In genomic region chr2:127072380-127072779, GRCh38 we compare ENCODE assay signal across 13 cellular contexts. TPM values are rescaled to one million over a fixed set of nuclear protein-coding genes. Genes with fewer than 3 reads are reported as not detected.
DNase-seq lines count a peak whose midpoint lies in the region; ATAC-seq and TF ChIP-seq lines count a peak whose summit lies in the region.
"Had no signal": no experiment of that assay in that cellular context is flagged by ENCODE, and none has a peak within 500 bp of the region (broad histone marks: within the 10 kb centered on the region; RNA-seq: fewer than 3 reads in every experiment).

No MANE protein-coding gene starts in this region.

- H3K4me3 Mint-ChIP-seq in activated CD8-positive, alpha-beta T cell treated with anti-CD3 and anti-CD28 coated beads for 36 hours = no peak overlapping the region
- no peak overlapping the region for H3K4me3 Mint-ChIP-seq in activated CD8-positive, alpha-beta T cell treated with anti-CD3 and anti-CD28 coated beads, Interleukin-2, amount 10 ng/mL, durations not matched to agents 7 days and 5 days

- no peaks in the 10 kb centered on the region for H3K27me3 Mint-ChIP-seq in activated CD8-positive, alpha-beta T cell treated with anti-CD3 and anti-CD28 coated beads for 36 hours
- H3K27me3 Mint-ChIP-seq in activated CD8-positive, alpha-beta T cell treated with anti-CD3 and anti-CD28 coated beads, Interleukin-2, amount 10 ng/mL, durations not matched to agents 7 days and 5 days (ENCODE audit: low read depth) = no peaks in the 10 kb centered on the region

- peak overlapping the region; percentile 52 for H3K27ac Mint-ChIP-seq in activated CD8-positive, alpha-beta T cell treated with anti-CD3 and anti-CD28 coated beads for 36 hours
- no peak overlapping the region for H3K27ac Mint-ChIP-seq in activated CD8-positive, alpha-beta T cell treated with anti-CD3 and anti-CD28 coated beads, Interleukin-2, amount 10 ng/mL, durations not matched to agents 7 days and 5 days

- peaks cover 20% of the 10 kb centered on the region for H3K36me3 Mint-ChIP-seq in activated CD8-positive, alpha-beta T cell treated with anti-CD3 and anti-CD28 coated beads for 36 hours (ENCODE audit: low read depth)
- H3K36me3 Mint-ChIP-seq in activated CD8-positive, alpha-beta T cell treated with anti-CD3 and anti-CD28 coated beads, Interleukin-2, amount 10 ng/mL, durations not matched to agents 7 days and 5 days (ENCODE audit: low read depth) = peaks cover 43% of the 10 kb centered on the region

- POLR2A ChIA-PET in activated CD8-positive, alpha-beta T cell treated with anti-CD3 and anti-CD28 coated beads for 36 hours (lab: Charles Lee) = interaction anchor here (6.4 kb wide), 1 partner anchor 7 kb away, joined by 55 read pairs; no protein-coding TSS in a partner anchor
- POLR2A ChIA-PET in activated CD8-positive, alpha-beta T cell treated with anti-CD3 and anti-CD28 coated beads, Interleukin-2, amount 10 ng/mL, durations not matched to agents 7 days and 5 days (lab: Charles Lee) = interaction anchor here (2.1 kb wide), 1 partner anchor 8 kb away, joined by 9 read pairs; no protein-coding TSS in a partner anchor

- H3K9me3 Mint-ChIP-seq in activated CD8-positive, alpha-beta T cell treated with anti-CD3 and anti-CD28 coated beads for 36 hours = no peaks in the 10 kb centered on the region
- no peaks in the 10 kb centered on the region for H3K9me3 Mint-ChIP-seq in activated CD8-positive, alpha-beta T cell treated with anti-CD3 and anti-CD28 coated beads, Interleukin-2, amount 10 ng/mL, durations not matched to agents 7 days and 5 days (ENCODE audit: insufficient read depth)

- H3K4me3 ChIP-seq in astrocyte of the spinal cord (ENCODE audit: low read depth, low read length) = no peak overlapping the region
- H3K4me3 ChIP-seq: PC-9 had no signal

- no peak for ATAC-seq in activated CD8-positive, alpha-beta T cell treated with anti-CD3 and anti-CD28 coated beads for 36 hours
- no peak for ATAC-seq in activated CD8-positive, alpha-beta T cell treated with anti-CD3 and anti-CD28 coated beads, Interleukin-2, amount 10 ng/mL, durations not matched to agents 7 days and 5 days
- no peak for ATAC-seq in GM18520 (IDR thresholded peaks at IDR 0.05; ENCODE audit: unreplicated experiment)

- CTCF ChIA-PET in activated CD8-positive, alpha-beta T cell treated with anti-CD3 and anti-CD28 coated beads for 36 hours (lab: Charles Lee) = interaction anchor here (0.8 kb wide), 1 partner anchor 27 kb away, joined by 3 read pairs; no protein-coding TSS in a partner anchor
- CTCF ChIA-PET in activated CD8-positive, alpha-beta T cell treated with anti-CD3 and anti-CD28 coated beads, Interleukin-2, amount 10 ng/mL, durations not matched to agents 7 days and 5 days (lab: Charles Lee) = no interaction called here

- peaks cover 44% of the 10 kb centered on the region for H3K4me1 Mint-ChIP-seq in activated CD8-positive, alpha-beta T cell treated with anti-CD3 and anti-CD28 coated beads for 36 hours (ENCODE audit: low read depth)
- peaks cover 32% of the 10 kb centered on the region for H3K4me1 Mint-ChIP-seq in activated CD8-positive, alpha-beta T cell treated with anti-CD3 and anti-CD28 coated beads, Interleukin-2, amount 10 ng/mL, durations not matched to agents 7 days and 5 days (ENCODE audit: low read depth)

- H3K27me3 ChIP-seq in layer of hippocampus (ENCODE audit: control insufficient read depth, insufficient read depth, low read length) = no peaks in the 10 kb centered on the region

- intact Hi-C loops in activated CD8-positive, alpha-beta T cell treated with anti-CD3 and anti-CD28 coated beads for 36 hours (cut with micrococcal nuclease) = no loop called here

- in situ Hi-C loops in astrocyte of the spinal cord (cut with HindIII; ENCODE audit: low sequenced_read_pairs) = no loop called here

- H3K27ac ChIP-seq in layer of hippocampus (ENCODE audit: low read depth, low read length) = peak overlapping the region; percentile 87
- H3K27ac ChIP-seq: PC-9 had no signal

- no peak for TF ChIP-seq CTCF in activated CD8-positive, alpha-beta T cell treated with anti-CD3 and anti-CD28 coated beads for 36 hours (IDR thresholded peaks at IDR 0.05)
- peak; percentile 11 for TF ChIP-seq CTCF in astrocyte of the spinal cord (IDR thresholded peaks at IDR 0.05; ENCODE audit: low read depth, low read length)

- no peak for DNase-seq in activated CD8-positive, alpha-beta T cell treated with anti-CD3 and anti-CD28 coated beads for 36 hours
- no peak for DNase-seq in activated CD8-positive, alpha-beta T cell treated with anti-CD3 and anti-CD28 coated beads, Interleukin-2, amount 10 ng/mL, durations not matched to agents 7 days and 5 days
- DNase-seq in astrocyte of the spinal cord (ENCODE audit: low read depth, low spot score) = no peak
- peak; percentile 55 for DNase-seq in superior temporal gyrus (ENCODE audit: extremely low spot score)
- no peak for DNase-seq in COLO668 (lab: John Stamatoyannopoulos, UW; ENCODE audit: unreplicated experiment)
- no peak for DNase-seq in midbrain (lab: John Stamatoyannopoulos, UW)
- DNase-seq: activated T-cell treated with anti-CD3 and anti-CD28 coated beads, Interleukin-2, amount 50 U/mL, for 1 hour; NCI-H187; NCI-H510A treated with DMSO at 0.1 percent for 48 hours; PC-9; trophoblast cell had no signal

RNA-seq across cellular contexts. Expression of gene BIN1, which starts 34.6 kb away (rescaled TPM):
- total RNA-seq in activated CD8-positive, alpha-beta T cell treated with anti-CD3 and anti-CD28 coated beads for 36 hours = 100 to 1,000 TPM in 1 of 2 experiments, 10 to 100 TPM in 1; 95.2 to 102 TPM
- total RNA-seq in activated CD8-positive, alpha-beta T cell treated with anti-CD3 and anti-CD28 coated beads, Interleukin-2, amount 10 ng/mL, durations not matched to agents 7 days and 5 days = 100 to 1,000 TPM; 125 to 127 TPM
